Comparison of ENCODE assay signal across 10 cellular contexts in the genomic region with DNA sequence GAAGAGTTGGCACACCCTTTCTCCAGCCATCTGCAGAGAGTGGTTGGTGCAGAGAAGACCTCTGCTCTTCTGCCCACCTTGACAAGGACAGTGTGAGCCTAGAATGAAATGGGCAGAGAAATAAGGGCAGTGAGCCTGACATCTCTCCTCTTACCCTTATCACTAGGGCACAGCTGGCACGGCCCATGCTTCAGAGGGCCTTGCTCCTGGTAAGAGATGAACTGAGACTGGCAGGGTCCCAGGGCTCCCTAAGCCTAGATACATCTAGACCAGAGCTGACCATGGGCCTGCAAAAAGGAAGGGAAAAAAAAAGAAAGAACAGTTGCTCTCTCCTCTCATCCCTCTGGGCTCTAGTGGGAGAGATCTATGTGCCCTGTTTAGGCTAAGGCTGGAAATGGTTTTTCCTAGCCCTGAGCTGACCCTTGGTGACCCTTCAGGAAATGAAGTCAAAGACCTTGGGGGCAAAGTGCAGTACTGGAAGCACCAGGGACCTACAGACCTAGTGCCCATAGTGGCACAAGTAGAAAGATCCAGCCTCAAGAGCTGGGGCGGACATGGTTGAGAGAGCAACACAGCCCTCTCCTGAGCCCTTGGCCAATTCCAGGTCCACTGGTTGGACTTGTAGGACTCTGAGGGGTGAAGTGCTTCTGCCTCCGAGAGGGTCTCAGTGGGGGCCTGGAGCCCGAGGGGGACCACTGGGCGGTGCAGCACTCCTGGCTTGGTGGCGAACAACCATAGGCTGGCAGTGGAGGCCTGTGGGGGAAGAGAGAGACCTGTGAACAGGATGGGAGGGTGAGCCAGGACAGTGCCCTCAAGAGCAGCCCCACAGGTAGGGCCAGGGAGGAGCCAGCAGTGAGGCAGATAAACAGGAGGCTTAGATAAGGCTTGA. TPM values are rescaled to one million over a fixed set of nuclear protein-coding genes. Genes with fewer than 3 reads are reported as not detected.
DNase-seq lines count a peak whose midpoint lies in the region; ATAC-seq and TF ChIP-seq lines count a peak whose summit lies in the region.
"Had no signal": no experiment of that assay in that cellular context is flagged by ENCODE, and none has a peak within 500 bp of the region (broad histone marks: within the 10 kb centered on the region; RNA-seq: fewer than 3 reads in every experiment).

No MANE protein-coding gene starts in this region.

- H3K4ac ChIP-seq in neuronal stem cell (ENCODE audit: low read length), result no peak overlapping the region

- H2BK15ac ChIP-seq in neuronal stem cell (ENCODE audit: low read length), result no peak overlapping the region

- H4K91ac ChIP-seq in neuronal stem cell (ENCODE audit: low read depth, low read length, poor library complexity), result no peak overlapping the region

- no peaks in the 10 kb centered on the region for H3K79me1 ChIP-seq in neuronal stem cell (ENCODE audit: low read depth, low read length)

- no peak overlapping the region for H3K4me2 ChIP-seq in neuronal stem cell (ENCODE audit: insufficient read depth, low read length, poor library complexity, severe bottlenecking)

- H3K9ac ChIP-seq in neuronal stem cell (ENCODE audit: low read depth, low read length, poor library complexity), result no peak overlapping the region

- H3K9me3 ChIP-seq in neuronal stem cell (replicated peaks in 1 of 2; ENCODE audit: control insufficient read depth in 2 of 2, insufficient read depth in 1 of 2, low read depth in 1 of 2, low read length in 2 of 2) (peaks cover 0 to 2% of the 10 kb centered on the region in 2 donors), prostate gland (no peaks in the 10 kb centered on the region)
- H3K9me3 ChIP-seq: MG63 had no signal

- H3K4me1 ChIP-seq in neuronal stem cell (ENCODE audit: control insufficient read depth in 2 of 2, insufficient read depth in 1 of 2, low read depth in 1 of 2, low read length in 2 of 2) (peaks cover 2 to 3% of the 10 kb centered on the region in 2 donors), prostate gland (replicated peaks) (no peaks in the 10 kb centered on the region)

- H3K18ac ChIP-seq in neuronal stem cell (ENCODE audit: low read length), result no peak overlapping the region

- no peaks in the 10 kb centered on the region for H3K9me3 Mint-ChIP-seq in activated CD4-positive, alpha-beta T cell treated with anti-CD3 and anti-CD28 coated beads for 36 hours (ENCODE audit: low read depth)
- no peaks in the 10 kb centered on the region for H3K9me3 Mint-ChIP-seq in effector memory CD8-positive, alpha-beta T cell

- H2BK120ac ChIP-seq in neuronal stem cell (ENCODE audit: low read depth, low read length), result no peak overlapping the region

- H3K27ac ChIP-seq in RWPE1 (peak overlapping the region; percentile 32), neuronal stem cell (replicated peaks; ENCODE audit: low read length) (peak overlapping the region; percentile 7), prostate gland (no peak overlapping the region)
- H3K27ac ChIP-seq: HL-60 had no signal

- H3K4me1 Mint-ChIP-seq in activated CD4-positive, alpha-beta T cell treated with anti-CD3 and anti-CD28 coated beads for 36 hours, result peaks cover 18% of the 10 kb centered on the region
- H3K4me1 Mint-ChIP-seq in effector memory CD8-positive, alpha-beta T cell (ENCODE audit: low read depth in 2 of 2), result peaks cover 22 to 23% of the 10 kb centered on the region in 2 donors

- H3K36me3 Mint-ChIP-seq in activated CD4-positive, alpha-beta T cell treated with anti-CD3 and anti-CD28 coated beads for 36 hours (ENCODE audit: low read depth), result peaks cover 19% of the 10 kb centered on the region
- peaks cover 11% of the 10 kb centered on the region for H3K36me3 Mint-ChIP-seq in effector memory CD8-positive, alpha-beta T cell (ENCODE audit: insufficient read depth)

- POLR2A ChIA-PET in activated CD4-positive, alpha-beta T cell treated with anti-CD3 and anti-CD28 coated beads for 36 hours (lab: Charles Lee), result interaction anchor here (0.6 kb wide), 1 partner anchor 402 kb away, joined by 4 read pairs; no protein-coding TSS in a partner anchor
- POLR2A ChIA-PET in RWPE1 (lab: Yijun Ruan, JAX; ENCODE audit: low non-redundant PET), result no interaction called here

- no peaks in the 10 kb centered on the region for H3K27me3 Mint-ChIP-seq in activated CD4-positive, alpha-beta T cell treated with anti-CD3 and anti-CD28 coated beads for 36 hours
- H3K27me3 Mint-ChIP-seq in effector memory CD8-positive, alpha-beta T cell, result no peaks in the 10 kb centered on the region

- no peak overlapping the region for H3K14ac ChIP-seq in neuronal stem cell (ENCODE audit: low read length)

- CTCF ChIA-PET in activated CD4-positive, alpha-beta T cell treated with anti-CD3 and anti-CD28 coated beads for 36 hours (lab: Charles Lee), result interaction anchor here (0.5 to 21.5 kb wide), 25 partner anchors 8 to 194 kb away, joined by 3 to 332 read pairs (median 4); a partner anchor contains a TSS
- CTCF ChIA-PET in RWPE1 (lab: Yijun Ruan, JAX), result interaction anchor here (0.5 to 1.8 kb wide), 4 partner anchors 59 to 286 kb away, joined by 3 to 18 read pairs (median 4); no protein-coding TSS in a partner anchor

- H2AFZ ChIP-seq in neuronal stem cell (ENCODE audit: low read length), result no peak overlapping the region

- TF ChIP-seq POLR2A in prostate gland (IDR thresholded peaks at IDR 0.05), result no peak

- H3K36me3 ChIP-seq in neuronal stem cell (replicated peaks in 1 of 2; ENCODE audit: control insufficient read depth in 2 of 2, insufficient read depth in 2 of 2, low read length in 2 of 2) (peaks cover 57 to 99% of the 10 kb centered on the region in 2 donors), prostate gland (peaks cover 0 to 5% of the 10 kb centered on the region in 2 donors)

- no CpG with 5 or more reads among the region's 6 CpGs for WGBS in neuronal stem cell (ENCODE audit: extremely low coverage in 2 of 2, insufficient read length in 2 of 2, insufficient replicate concordance in 1 of 2), 2 donors
- WGBS in prostate gland, result 92% methylated on average over 6 of the region's 6 CpGs

- no peak for DNase-seq in activated CD4-positive, alpha-beta T cell treated with anti-CD3 and anti-CD28 coated beads for 36 hours
- no peak for DNase-seq in activated CD4-positive, alpha-beta T cell treated with anti-CD3 and anti-CD28 coated beads for 1 hour
- DNase-seq in RWPE1 (ENCODE audit: low spot score) (no peak), neuronal stem cell (ENCODE audit: low spot score) (no peak), hippocampal formation (lab: John Stamatoyannopoulos, UW) (no peak), prostate gland (ENCODE audit: low spot score) (no peak)
- DNase-seq in effector memory CD8-positive, alpha-beta T cell, result no peak

- no peak for ATAC-seq in activated CD4-positive, alpha-beta T cell treated with anti-CD3 and anti-CD28 coated beads for 36 hours
- ATAC-seq in effector memory CD8-positive, alpha-beta T cell (replicated peaks), result no peak
- no peak for ATAC-seq in GM18868 (IDR thresholded peaks at IDR 0.05; ENCODE audit: unreplicated experiment)

- no peaks in the 10 kb centered on the region for H3K27me3 ChIP-seq in neuronal stem cell (ENCODE audit: control insufficient read depth in 3 of 3, insufficient read depth in 3 of 3, low read depth in 1 of 3, low read length in 3 of 3)
- no peaks in the 10 kb centered on the region for H3K27me3 ChIP-seq in prostate gland (replicated peaks; ENCODE audit: insufficient read depth)
- H3K27me3 ChIP-seq: MG63 had no signal

- TF ChIP-seq CTCF in RWPE1 (conservative IDR thresholded peaks at IDR 0.05; ENCODE audit: low read depth) (no peak), prostate gland (IDR thresholded peaks at IDR 0.05) (no peak)

- H4K8ac ChIP-seq in neuronal stem cell (ENCODE audit: low read depth, low read length), result no peak overlapping the region

- no peak overlapping the region for H3K4me3 Mint-ChIP-seq in activated CD4-positive, alpha-beta T cell treated with anti-CD3 and anti-CD28 coated beads for 36 hours
- no peak overlapping the region for H3K4me3 Mint-ChIP-seq in effector memory CD8-positive, alpha-beta T cell

- H2BK5ac ChIP-seq in neuronal stem cell (ENCODE audit: low read length), result no peak overlapping the region

- intact Hi-C loops in activated CD4-positive, alpha-beta T cell treated with anti-CD3 and anti-CD28 coated beads for 36 hours (cut with DNase I, micrococcal nuclease), result loop anchor here in 1 of 2 experiments (2.0 kb wide), 1 partner anchor 193 kb away; no protein-coding TSS in a partner anchor
- intact Hi-C loops in prostate gland (cut with DNase I), result loop anchor here (1.0 kb wide), 1 partner anchor 28 kb away; no protein-coding TSS in a partner anchor

- peak overlapping the region; percentile 6 for H3K23ac ChIP-seq in neuronal stem cell (ENCODE audit: low read depth, low read length, poor library complexity)

- no peak overlapping the region for H3K4me3 ChIP-seq in neuronal stem cell (ENCODE audit: low read length in 2 of 2)
- no peak overlapping the region for H3K4me3 ChIP-seq in prostate gland
- H3K4me3 ChIP-seq: MG63 had no signal

- H2AK5ac ChIP-seq in neuronal stem cell (ENCODE audit: low read depth, low read length), result no peak overlapping the region

- H3K27ac Mint-ChIP-seq in activated CD4-positive, alpha-beta T cell treated with anti-CD3 and anti-CD28 coated beads for 36 hours, result peak overlapping the region; percentile 28
- H3K27ac Mint-ChIP-seq in effector memory CD8-positive, alpha-beta T cell, result peak overlapping the region; percentile 84 to 90

- H2BK12ac ChIP-seq in neuronal stem cell (ENCODE audit: low read length), result no peak overlapping the region

RNA-seq across cellular contexts. Expression of a gene that starts 22.0 kb away (rescaled TPM):
- total RNA-seq in activated CD4-positive, alpha-beta T cell treated with anti-CD3 and anti-CD28 coated beads for 36 hours, result 1 to 10 TPM; 6.9 to 8.1 TPM
- polyA plus RNA-seq in neuronal stem cell (2013, experiment 1 of 2), result 20.1 TPM
- 20.2 TPM for polyA plus RNA-seq in neuronal stem cell (2013, experiment 2 of 2)
- 10 to 100 TPM; 13.9 to 31.1 TPM for total RNA-seq in prostate gland

RNA-seq across cellular contexts. Expression of a gene that starts 40.0 kb away (rescaled TPM):
- under 1 TPM; 0.05 to 0.07 TPM for total RNA-seq in activated CD4-positive, alpha-beta T cell treated with anti-CD3 and anti-CD28 coated beads for 36 hours
- polyA plus RNA-seq in neuronal stem cell (2013, experiment 1 of 2), result 0.18 TPM
- polyA plus RNA-seq in neuronal stem cell (2013, experiment 2 of 2), result 0.14 TPM
- 1 to 10 TPM in 1 of 2 donors, under 1 TPM in 1; 0.23 to 10.0 TPM for total RNA-seq in prostate gland

Comparison
In these comparisons a context has a peak if more than half of its experiments do, and no peak if none do; other contexts are left out.
1. H3K27ac ChIP-seq: peak in RWPE1 (single experiment) and neuronal stem cell (single experiment); none in prostate gland (0 of 2).